17 cellular contexts compared by ENCODE assay signal in the genomic region with DNA sequence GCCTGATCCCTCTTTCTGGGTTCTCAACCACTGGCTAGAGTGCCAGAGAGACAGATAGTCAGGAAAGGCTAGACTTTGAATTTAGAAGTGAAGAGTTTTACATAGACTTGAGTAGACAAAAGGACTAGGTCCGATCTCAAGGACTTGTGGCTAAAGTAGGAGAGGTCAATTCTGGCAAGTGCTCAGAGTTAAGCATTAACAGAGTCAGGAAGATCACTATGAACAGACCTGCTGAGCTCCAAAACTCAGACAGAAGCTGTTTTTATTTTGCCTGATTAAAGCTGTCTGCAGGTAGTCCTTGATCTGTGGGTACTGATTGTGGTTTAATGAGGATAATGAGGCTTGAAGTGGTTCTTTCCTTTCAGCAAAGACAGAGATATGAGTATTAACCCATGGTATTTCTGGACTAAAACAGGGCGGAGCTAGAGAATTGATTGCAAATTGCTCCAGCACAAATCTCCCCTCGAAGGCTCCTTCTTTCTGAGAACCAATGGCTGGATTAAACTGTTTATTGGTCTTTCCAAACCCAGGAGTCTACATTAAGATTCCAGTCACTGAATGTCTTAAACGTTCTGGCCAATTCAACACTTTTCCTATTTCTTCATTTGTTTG.
DNase-seq lines count a peak whose midpoint lies in the region; ATAC-seq and TF ChIP-seq lines count a peak whose summit lies in the region.
"Had no signal": no experiment of that assay in that cellular context is flagged by ENCODE, and none has a peak within 500 bp of the region (broad histone marks: within the 10 kb centered on the region; RNA-seq: fewer than 3 reads in every experiment).

No MANE protein-coding gene starts in this region.

- H3K4me3 ChIP-seq in left lung: no peak overlapping the region
- H3K4me3 ChIP-seq: GM23248 had no signal

- no peak overlapping the region for H3K27ac ChIP-seq in left lung
- H3K27ac ChIP-seq: GM23248 had no signal

- H3K9me3 ChIP-seq in left lung: peaks cover 0 to 16% of the 10 kb centered on the region in 2 donors
- H3K9me3 ChIP-seq: Caco-2 had no signal

- H3K36me3 ChIP-seq in left lung: no peaks in the 10 kb centered on the region

- no peak for TF ChIP-seq CTCF in left lung (IDR thresholded peaks at IDR 0.05)

- ATAC-seq in left lung (peak; percentile 96), GM19023 (IDR thresholded peaks at IDR 0.05; ENCODE audit: unreplicated experiment) (no peak)

- H3K27me3 ChIP-seq in left lung: no peaks in the 10 kb centered on the region

- DNase-seq in HT-29 (ENCODE audit: low spot score) (peak; percentile 31), NCI-H748 treated with DMSO at 0.1 percent for 48 hours (lab: John Stamatoyannopoulos, UW) (peak; percentile 50), left lung (no peak), renal cortical epithelial cell (ENCODE audit: low read depth) (peak; percentile 80), DMS 273 (lab: John Stamatoyannopoulos, UW; ENCODE audit: unreplicated experiment) (no peak), T-helper 9 cell (no peak), NCI-H2196 (lab: John Stamatoyannopoulos, UW; ENCODE audit: unreplicated experiment) (no peak)
- DNase-seq: Caco-2; CD4-positive, CD25-positive, alpha-beta regulatory T cell; DMS79; GM23248; KBM-7; MV-4-11; NCI-H1436 treated with DMSO at 0.1 percent for 48 hours; NCI-H2227 treated with DMSO at 0.1 percent for 48 hours; NCI-H526 had no signal

- intact Hi-C loops in left lung (cut with DNase I): no loop called here

- no peaks in the 10 kb centered on the region for H3K4me1 ChIP-seq in left lung
- H3K4me1 ChIP-seq: Caco-2 had no signal

Comparison
In these comparisons a context has a peak if more than half of its experiments do, and no peak if none do; other contexts are left out.
1. DNase-seq: peak in HT-29 (single experiment), NCI-H748 treated with DMSO at 0.1 percent for 48 hours (single experiment) and renal cortical epithelial cell (single experiment); none in left lung (0 of 2), DMS 273 (single experiment), T-helper 9 cell (single experiment) and NCI-H2196 (single experiment).